In genomic region chr5:114838937-114839336, GRCh38 we compare ENCODE assay signal across 24 cellular contexts.
"Had no signal": no experiment of that assay in that cellular context is flagged by ENCODE, and none has a peak within 500 bp of the region (broad histone marks: within the 10 kb centered on the region; RNA-seq: fewer than 3 reads in every experiment).

No MANE protein-coding gene starts in this region.

- H3K27ac Mint-ChIP-seq: immature natural killer cell; memory B cell; natural killer cell; stimulated activated naive CD8-positive, alpha-beta T cell treated with anti-CD3 and anti-CD28 coated beads, Interleukin-15, amount 100 ng/mL, for 72 hours had no signal

- H3K27ac ChIP-seq: foreskin keratinocyte, heart right ventricle, lower lobe of right lung, ovary, right lobe of liver, suprapubic skin, transverse colon, upper lobe of right lung, uterus had no signal

- H3K27me3 Mint-ChIP-seq: memory B cell; stimulated activated naive CD8-positive, alpha-beta T cell treated with anti-CD3 and anti-CD28 coated beads, Interleukin-15, amount 100 ng/mL, for 72 hours had no signal

- H3K27me3 ChIP-seq: foreskin keratinocyte, heart right ventricle, ovary, right lobe of liver, suprapubic skin, transverse colon, upper lobe of right lung, uterus had no signal

- H3K4me1 ChIP-seq: foreskin keratinocyte, heart right ventricle, lower lobe of right lung, right lobe of liver, suprapubic skin, transverse colon, upper lobe of right lung, uterus had no signal

- FAIRE-seq: small intestine had no signal

- H3K36me3 ChIP-seq: heart right ventricle, lower lobe of right lung, ovary, right lobe of liver, suprapubic skin, transverse colon, upper lobe of right lung, uterus had no signal

- H3K4me1 Mint-ChIP-seq: immature natural killer cell; memory B cell; natural killer cell; stimulated activated naive CD8-positive, alpha-beta T cell treated with anti-CD3 and anti-CD28 coated beads, Interleukin-15, amount 100 ng/mL, for 72 hours had no signal

- H3K9me3 ChIP-seq: lower lobe of right lung, ovary, right lobe of liver, transverse colon, upper lobe of right lung, uterus had no signal

- ATAC-seq: esophagus mucosa; foreskin keratinocyte; heart right ventricle; left ventricle myocardium superior; lower lobe of right lung; natural killer cell; right lobe of liver; stimulated activated naive CD8-positive, alpha-beta T cell treated with anti-CD3 and anti-CD28 coated beads, Interleukin-15, amount 100 ng/mL, for 72 hours; upper lobe of right lung had no signal

- H3K4me3 Mint-ChIP-seq: immature natural killer cell; memory B cell; natural killer cell; stimulated activated naive CD8-positive, alpha-beta T cell treated with anti-CD3 and anti-CD28 coated beads, Interleukin-15, amount 100 ng/mL, for 72 hours had no signal

- H3K36me3 Mint-ChIP-seq: memory B cell, natural killer cell had no signal

- H3K4me3 ChIP-seq: heart right ventricle, lower lobe of right lung, ovary, right lobe of liver, suprapubic skin, transverse colon, upper lobe of right lung, uterus had no signal

- DNase-seq: cortex of kidney; foreskin keratinocyte; glutamatergic neuron; heart right ventricle; hypothalamus; immature natural killer cell; islet precursor cell; left ventricle myocardium superior; lower lobe of right lung; natural killer cell; occipital lobe; ovary; right lobe of liver; small intestine; stimulated activated CD4-positive, alpha-beta T cell treated with anti-CD3 and anti-CD28 coated beads, Interleukin-15, amount 100 ng/mL, for 24 hours; stimulated activated CD4-positive, alpha-beta T cell treated with anti-CD3 and anti-CD28 coated beads, Interleukin-2, amount 100 ng/mL, for 48 hours; stimulated activated naive CD4-positive, alpha-beta T cell; stimulated activated naive CD8-positive, alpha-beta T cell treated with anti-CD3 and anti-CD28 coated beads, Interleukin-15, amount 100 ng/mL, for 72 hours; transverse colon; upper lobe of right lung; uterus had no signal
